In the genomic region with DNA sequence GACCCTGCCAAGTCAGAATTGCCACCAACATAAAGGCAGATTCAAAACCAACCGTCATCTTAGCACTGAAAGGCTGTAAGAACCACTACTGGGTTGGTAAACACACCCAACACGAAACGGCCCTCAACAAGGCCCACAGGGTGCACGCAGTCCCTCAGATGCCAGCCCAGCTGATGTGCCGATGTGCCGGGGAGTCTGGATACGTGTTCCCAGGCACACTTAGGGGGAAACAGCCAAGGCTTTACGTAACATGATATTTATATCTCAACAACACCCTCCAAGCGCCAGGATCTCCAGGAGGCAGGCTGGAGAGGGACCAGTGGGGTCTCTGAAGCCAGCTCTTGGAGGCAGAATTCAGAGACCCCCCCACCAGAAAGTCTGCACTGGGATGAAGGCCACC, we compare ENCODE assay signal across 21 cellular contexts. TPM values are rescaled to one million over a fixed set of nuclear protein-coding genes. Genes with fewer than 3 reads are reported as not detected.
DNase-seq lines count a peak whose midpoint lies in the region; ATAC-seq, FAIRE-seq and TF ChIP-seq lines count a peak whose summit lies in the region.
"Had no signal": no experiment of that assay in that cellular context is flagged by ENCODE, and none has a peak within 500 bp of the region (broad histone marks: within the 10 kb centered on the region; RNA-seq: fewer than 3 reads in every experiment).

No MANE protein-coding gene starts in this region.

- FAIRE-seq in bronchial epithelial cell (lab: Jason Lieb, UNC), result peak; percentile 47
- FAIRE-seq: H54, RCC 7860 had no signal

- H3K9me3 ChIP-seq in heart left ventricle (no peaks in the 10 kb centered on the region), tibial artery (no peaks in the 10 kb centered on the region)

- H3K36me3 ChIP-seq in bronchial epithelial cell (ENCODE audit: control insufficient read depth, insufficient read depth, low read length) (no peaks in the 10 kb centered on the region), heart left ventricle (peaks cover 0 to 4% (median 0%) of the 10 kb centered on the region in 9 donors), tibial artery (no peaks in the 10 kb centered on the region)

- no peak for TF ChIP-seq POLR2A in heart left ventricle (IDR thresholded peaks at IDR 0.05)

- 55 to 75% (median 71%) methylated on average over 5 to 9 of the region's 9 CpGs for WGBS in heart left ventricle, 4 donors

- intact Hi-C loops in heart left ventricle (cut with DNase I) (loop anchor here in 6 of 10 donors (5.0 kb wide), 3 partner anchors 88 to 202 kb away; a partner anchor contains a TSS), tibial artery (cut with DNase I; ENCODE audit: low total_unique reads) (loop anchor here (5.0 kb wide), 1 partner anchor 198 kb away; a partner anchor contains a TSS)

- TF ChIP-seq CTCF in bronchial epithelial cell (IDR thresholded peaks at IDR 0.05; ENCODE audit: insufficient read depth, low read length, severe bottlenecking) (no peak), heart left ventricle (IDR thresholded peaks at IDR 0.05) (no peak), tibial artery (IDR thresholded peaks at IDR 0.05) (no peak)

- peak; percentile 75 to 87 (median 82) for ATAC-seq in heart left ventricle
- ATAC-seq in GM18502 (IDR thresholded peaks at IDR 0.05; ENCODE audit: poor library complexity, unreplicated experiment), result no peak

- H3K27ac ChIP-seq in heart left ventricle (peak overlapping the region; percentile 17 to 84 (median 70)), tibial artery (peak overlapping the region; percentile 56 to 68)
- H3K27ac ChIP-seq: HL-60 had no signal

- no peak for DNase-seq in bronchial epithelial cell (ENCODE audit: low read depth)
- peak in 4 of 5 donors; percentile 50 to 76 (median 68) for DNase-seq in heart left ventricle
- peak; percentile 32 for DNase-seq in inferior parietal cortex (ENCODE audit: extremely low spot score)
- DNase-seq in tibial artery, result no peak
- DNase-seq in cortex of kidney (lab: John Stamatoyannopoulos, UW), result no peak
- DNase-seq in SKM-1 (lab: John Stamatoyannopoulos, UW; ENCODE audit: unreplicated experiment), result no peak
- DNase-seq: CD4-positive, CD25-positive, alpha-beta regulatory T cell; DMS79; KG1; NCI-H1092; NCI-H1436; NCI-H187 treated with DMSO at 0.1 percent for 48 hours; NCI-H2107; NCI-H226; NCI-H524; NCI-H82; OCI-M1 had no signal

- no peaks in the 10 kb centered on the region for H3K27me3 ChIP-seq in bronchial epithelial cell (ENCODE audit: control insufficient read depth, insufficient read depth, low read length)
- H3K27me3 ChIP-seq in heart left ventricle, result no peaks in the 10 kb centered on the region
- no peaks in the 10 kb centered on the region for H3K27me3 ChIP-seq in tibial artery

- H3K4me1 ChIP-seq in heart left ventricle (peaks cover 0 to 39% (median 14%) of the 10 kb centered on the region in 12 donors), tibial artery (peaks cover 0 to 9% (median 7%) of the 10 kb centered on the region in 4 donors)

- H3K4me3 ChIP-seq in bronchial epithelial cell (ENCODE audit: low read depth, low read length) (no peak overlapping the region), heart left ventricle (no peak overlapping the region), tibial artery (no peak overlapping the region)

RNA-seq across cellular contexts. Expression of a gene that starts 14.2 kb away (rescaled TPM):
- total RNA-seq in bronchial epithelial cell (1.8 and 3.3 TPM in 2 replicates), heart left ventricle (1 to 10 TPM in 7 of 9 donors, under 1 TPM in 2; 0.66 to 5.2 (median 1.4) TPM)
- 1 to 10 TPM in 1 of 2 donors, under 1 TPM in 1; 0.50 to 3.0 TPM for polyA plus RNA-seq in heart left ventricle

RNA-seq across cellular contexts. Expression of a gene that starts 58.0 kb away (rescaled TPM):
- 32.1 and 66.7 TPM in 2 replicates for total RNA-seq in bronchial epithelial cell
- total RNA-seq in heart left ventricle, result 100 to 1,000 TPM in 8 of 9 donors, 10 to 100 TPM in 1; 77.9 to 213 (median 146) TPM
- polyA plus RNA-seq in heart left ventricle, result 100 to 1,000 TPM; 107 to 132 TPM

Comparison
In these comparisons a context has a peak if more than half of its experiments do, and no peak if none do; other contexts are left out.
1. DNase-seq: peak in heart left ventricle (4 of 5) and inferior parietal cortex (single experiment); none in bronchial epithelial cell (single experiment), tibial artery (0 of 2), cortex of kidney (single experiment) and SKM-1 (single experiment).